ENCODE assay signal across 18 cellular contexts in genomic region chr12:25708661-25709060, GRCh38.
DNase-seq lines count a peak whose midpoint lies in the region; ATAC-seq and TF ChIP-seq lines count a peak whose summit lies in the region.
"Had no signal": no experiment of that assay in that cellular context is flagged by ENCODE, and none has a peak within 500 bp of the region (broad histone marks: within the 10 kb centered on the region; RNA-seq: fewer than 3 reads in every experiment).

No MANE protein-coding gene starts in this region.

- intact Hi-C loops in activated CD4-positive, alpha-beta T cell treated with anti-CD3 and anti-CD28 coated beads, Interleukin-2, amount 10 ng/mL, durations not matched to agents 24 days and 14 days (cut with micrococcal nuclease), result no loop called here
- intact Hi-C loops in Caco-2 (cut with micrococcal nuclease; ENCODE audit: unreplicated experiment), result no loop called here

- TF ChIP-seq CTCF in choroid plexus epithelial cell (conservative IDR thresholded peaks at IDR 0.05; ENCODE audit: low read depth, low read length), result no peak
- no peak for TF ChIP-seq CTCF in Caco-2 (IDR thresholded peaks at IDR 0.05; ENCODE audit: insufficient read depth in 1 of 2, low read depth in 1 of 2, low read length in 1 of 2, severe bottlenecking in 1 of 2, unreplicated experiment in 1 of 2)

- no peaks in the 10 kb centered on the region for H3K36me3 ChIP-seq in Caco-2 (ENCODE audit: control insufficient read depth, insufficient read depth, low read length)
- H3K36me3 ChIP-seq: BLaER1 had no signal

- no peak overlapping the region for H3K4me3 Mint-ChIP-seq in activated CD4-positive, alpha-beta T cell treated with anti-CD3 and anti-CD28 coated beads, Interleukin-2, amount 10 ng/mL, durations not matched to agents 24 days and 14 days
- H3K4me3 Mint-ChIP-seq in stimulated activated naive B cell treated with anti-CD40 and anti-IgM and Interleukin-4, amounts not matched to agents 10 μg/mL and 1 μg/mL and 100 μg/mL, for 72 hours, result no peak overlapping the region
- no peak overlapping the region for H3K4me3 Mint-ChIP-seq in Caco-2 (ENCODE audit: unreplicated experiment)
- no peak overlapping the region for H3K4me3 Mint-ChIP-seq in activated CD8-positive, alpha-beta T cell treated with anti-CD3 and anti-CD28 coated beads, Interleukin-2, amount 10 ng/mL, durations not matched to agents 7 days and 5 days
- H3K4me3 Mint-ChIP-seq: B cell; CD4-positive, CD25-positive, alpha-beta regulatory T cell; CD8-positive, alpha-beta T cell; GM23338; H9 had no signal

- H3K4me1 ChIP-seq in Caco-2, result no peaks in the 10 kb centered on the region

- POLR2A ChIA-PET in Caco-2 (lab: Charles Lee), result no interaction called here
- POLR2A ChIA-PET in activated CD8-positive, alpha-beta T cell treated with anti-CD3 and anti-CD28 coated beads, Interleukin-2, amount 10 ng/mL, durations not matched to agents 7 days and 5 days (lab: Charles Lee), result no interaction called here

- H3K27me3 Mint-ChIP-seq in activated CD4-positive, alpha-beta T cell treated with anti-CD3 and anti-CD28 coated beads, Interleukin-2, amount 10 ng/mL, durations not matched to agents 24 days and 14 days, result no peaks in the 10 kb centered on the region
- no peaks in the 10 kb centered on the region for H3K27me3 Mint-ChIP-seq in stimulated activated naive B cell treated with anti-CD40 and anti-IgM and Interleukin-4, amounts not matched to agents 10 μg/mL and 1 μg/mL and 100 μg/mL, for 72 hours
- no peaks in the 10 kb centered on the region for H3K27me3 Mint-ChIP-seq in Caco-2 (ENCODE audit: insufficient read depth, unreplicated experiment)
- H3K27me3 Mint-ChIP-seq in activated CD8-positive, alpha-beta T cell treated with anti-CD3 and anti-CD28 coated beads, Interleukin-2, amount 10 ng/mL, durations not matched to agents 7 days and 5 days (ENCODE audit: low read depth), result no peaks in the 10 kb centered on the region
- H3K27me3 Mint-ChIP-seq: B cell; CD4-positive, CD25-positive, alpha-beta regulatory T cell had no signal

- H3K9me3 Mint-ChIP-seq in activated CD4-positive, alpha-beta T cell treated with anti-CD3 and anti-CD28 coated beads, Interleukin-2, amount 10 ng/mL, durations not matched to agents 24 days and 14 days, result peaks cover 3% of the 10 kb centered on the region
- H3K9me3 Mint-ChIP-seq in stimulated activated naive B cell treated with anti-CD40 and anti-IgM and Interleukin-4, amounts not matched to agents 10 μg/mL and 1 μg/mL and 100 μg/mL, for 72 hours, result peaks cover 5 to 6% of the 10 kb centered on the region in 2 donors
- H3K9me3 Mint-ChIP-seq in Caco-2 (ENCODE audit: unreplicated experiment), result peaks cover 36% of the 10 kb centered on the region
- no peaks in the 10 kb centered on the region for H3K9me3 Mint-ChIP-seq in activated CD8-positive, alpha-beta T cell treated with anti-CD3 and anti-CD28 coated beads, Interleukin-2, amount 10 ng/mL, durations not matched to agents 7 days and 5 days (ENCODE audit: insufficient read depth)

- no peaks in the 10 kb centered on the region for H3K27me3 ChIP-seq in Caco-2 (replicated peaks; ENCODE audit: control insufficient read depth, insufficient read depth, low read length)
- H3K27me3 ChIP-seq: BLaER1 had no signal

- H3K36me3 Mint-ChIP-seq in activated CD4-positive, alpha-beta T cell treated with anti-CD3 and anti-CD28 coated beads, Interleukin-2, amount 10 ng/mL, durations not matched to agents 24 days and 14 days (ENCODE audit: low read depth), result peaks cover 2% of the 10 kb centered on the region
- H3K36me3 Mint-ChIP-seq in stimulated activated naive B cell treated with anti-CD40 and anti-IgM and Interleukin-4, amounts not matched to agents 10 μg/mL and 1 μg/mL and 100 μg/mL, for 72 hours, result peaks cover 0 to 5% of the 10 kb centered on the region in 2 donors
- no peaks in the 10 kb centered on the region for H3K36me3 Mint-ChIP-seq in Caco-2 (ENCODE audit: insufficient read depth, unreplicated experiment)
- H3K36me3 Mint-ChIP-seq in activated CD8-positive, alpha-beta T cell treated with anti-CD3 and anti-CD28 coated beads, Interleukin-2, amount 10 ng/mL, durations not matched to agents 7 days and 5 days (ENCODE audit: low read depth), result peaks cover 4% of the 10 kb centered on the region
- H3K36me3 Mint-ChIP-seq: CD4-positive, CD25-positive, alpha-beta regulatory T cell; CD8-positive, alpha-beta T cell had no signal

- H3K4me3 ChIP-seq in choroid plexus epithelial cell (ENCODE audit: low read depth, low read length) (no peak overlapping the region), Caco-2 (ENCODE audit: low read depth, low read length) (no peak overlapping the region)
- H3K4me3 ChIP-seq: BLaER1, GM23338 had no signal

- no TSS peak for BruUV-seq in Caco-2 (replicated peaks; lab: Mats Ljungman, UMichigan)

- ATAC-seq in stimulated activated naive B cell treated with anti-CD40 and anti-IgM and Interleukin-4, amounts not matched to agents 10 μg/mL and 1 μg/mL and 100 μg/mL, for 72 hours (replicated peaks), result no peak
- ATAC-seq in HG02885 (IDR thresholded peaks at IDR 0.05; ENCODE audit: poor library complexity, unreplicated experiment), result no peak
- ATAC-seq in activated CD8-positive, alpha-beta T cell treated with anti-CD3 and anti-CD28 coated beads, Interleukin-2, amount 10 ng/mL, durations not matched to agents 7 days and 5 days, result no peak
- ATAC-seq: CD8-positive, alpha-beta T cell; GM23338; HCT116 had no signal

- CTCF ChIA-PET in Caco-2 (lab: Charles Lee), result no interaction called here
- CTCF ChIA-PET in activated CD8-positive, alpha-beta T cell treated with anti-CD3 and anti-CD28 coated beads, Interleukin-2, amount 10 ng/mL, durations not matched to agents 7 days and 5 days (lab: Charles Lee), result no interaction called here

- peaks cover 2% of the 10 kb centered on the region for H3K4me1 Mint-ChIP-seq in activated CD4-positive, alpha-beta T cell treated with anti-CD3 and anti-CD28 coated beads, Interleukin-2, amount 10 ng/mL, durations not matched to agents 24 days and 14 days
- H3K4me1 Mint-ChIP-seq in stimulated activated naive B cell treated with anti-CD40 and anti-IgM and Interleukin-4, amounts not matched to agents 10 μg/mL and 1 μg/mL and 100 μg/mL, for 72 hours, result no peaks in the 10 kb centered on the region
- H3K4me1 Mint-ChIP-seq in Caco-2 (ENCODE audit: low read depth, unreplicated experiment), result no peaks in the 10 kb centered on the region
- H3K4me1 Mint-ChIP-seq in activated CD8-positive, alpha-beta T cell treated with anti-CD3 and anti-CD28 coated beads, Interleukin-2, amount 10 ng/mL, durations not matched to agents 7 days and 5 days (ENCODE audit: low read depth), result peaks cover 7% of the 10 kb centered on the region
- H3K4me1 Mint-ChIP-seq: CD4-positive, CD25-positive, alpha-beta regulatory T cell; GM23338; H9 had no signal

- no peak overlapping the region for H3K27ac Mint-ChIP-seq in activated CD4-positive, alpha-beta T cell treated with anti-CD3 and anti-CD28 coated beads, Interleukin-2, amount 10 ng/mL, durations not matched to agents 24 days and 14 days
- H3K27ac Mint-ChIP-seq in stimulated activated naive B cell treated with anti-CD40 and anti-IgM and Interleukin-4, amounts not matched to agents 10 μg/mL and 1 μg/mL and 100 μg/mL, for 72 hours, result no peak overlapping the region
- no peak overlapping the region for H3K27ac Mint-ChIP-seq in Caco-2 (ENCODE audit: unreplicated experiment)
- H3K27ac Mint-ChIP-seq in activated CD8-positive, alpha-beta T cell treated with anti-CD3 and anti-CD28 coated beads, Interleukin-2, amount 10 ng/mL, durations not matched to agents 7 days and 5 days, result no peak overlapping the region
- H3K27ac Mint-ChIP-seq: B cell; CD4-positive, CD25-positive, alpha-beta regulatory T cell; CD8-positive, alpha-beta T cell; GM23338; H9 had no signal

- H3K9me3 ChIP-seq in Caco-2, result peaks cover 28% of the 10 kb centered on the region

- DNase-seq in activated CD4-positive, alpha-beta T cell treated with anti-CD3 and anti-CD28 coated beads, Interleukin-2, amount 10 ng/mL, durations not matched to agents 24 days and 14 days, result peak; percentile 44
- DNase-seq in activated CD4-positive, alpha-beta T cell treated with anti-CD3 and anti-CD28 coated beads for 1 hour, result no peak
- DNase-seq in choroid plexus epithelial cell (ENCODE audit: low read depth) (peak; percentile 48), hepatic stellate cell (ENCODE audit: low spot score) (peak; percentile 8), Caco-2 (no peak)
- DNase-seq in stimulated activated naive B cell treated with anti-CD40 and anti-IgM and Interleukin-4, amounts not matched to agents 10 μg/mL and 1 μg/mL and 100 μg/mL, for 72 hours, result no peak
- no peak for DNase-seq in activated CD8-positive, alpha-beta T cell treated with anti-CD3 and anti-CD28 coated beads, Interleukin-2, amount 10 ng/mL, durations not matched to agents 7 days and 5 days
- DNase-seq: CD4-positive, CD25-positive, alpha-beta regulatory T cell; CD8-positive, alpha-beta T cell; DMS 273 treated with DMSO at 0.1 percent for 48 hours; DMS79; GF-D8; H9 had no signal

Comparison
In these comparisons a context has a peak if more than half of its experiments do, and no peak if none do; other contexts are left out.
1. DNase-seq: peak in activated CD4-positive, alpha-beta T cell treated with anti-CD3 and anti-CD28 coated beads, Interleukin-2, amount 10 ng/mL, durations not matched to agents 24 days and 14 days (single experiment), choroid plexus epithelial cell (single experiment) and hepatic stellate cell (single experiment); none in activated CD4-positive, alpha-beta T cell treated with anti-CD3 and anti-CD28 coated beads for 1 hour (single experiment), stimulated activated naive B cell treated with anti-CD40 and anti-IgM and Interleukin-4, amounts not matched to agents 10 μg/mL and 1 μg/mL and 100 μg/mL, for 72 hours (single experiment), Caco-2 (0 of 2) and activated CD8-positive, alpha-beta T cell treated with anti-CD3 and anti-CD28 coated beads, Interleukin-2, amount 10 ng/mL, durations not matched to agents 7 days and 5 days (single experiment).